ENCODE assay signal across 1 cellular context in the genomic region with DNA sequence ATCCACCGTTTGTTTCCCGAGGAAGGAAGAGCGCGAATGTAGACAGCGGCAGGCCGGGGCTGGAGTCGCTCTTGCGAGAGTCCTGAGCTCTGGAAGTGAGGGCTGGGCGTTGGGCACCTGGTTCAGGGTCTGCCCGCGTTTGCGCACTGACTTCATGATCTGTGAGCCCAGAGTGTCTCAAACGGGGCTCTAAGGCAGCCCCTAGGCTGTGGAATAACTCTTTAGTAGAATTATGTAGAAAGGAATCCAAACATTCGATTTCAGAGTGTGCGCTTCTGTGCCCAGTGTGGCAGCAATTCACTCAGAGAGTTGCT.
TF ChIP-seq lines count a peak whose summit lies in the region.

No MANE protein-coding gene starts in this region.

TF ChIP-seq in neural cell, 6 proteins besides CTCF, POLR2A, EP300 and RAD21 (continued from another document):
- TF ChIP-seq REST (IDR thresholded peaks at IDR 0.05; ENCODE audit: borderline replicate concordance), result no peak
